ENCODE assay signal across 11 cellular contexts in genomic region chr2:164711246-164712138, GRCh38.
DNase-seq lines count a peak whose midpoint lies in the region; ATAC-seq and TF ChIP-seq lines count a peak whose summit lies in the region.
"Had no signal": no experiment of that assay in that cellular context is flagged by ENCODE, and none has a peak within 500 bp of the region (broad histone marks: within the 10 kb centered on the region; RNA-seq: fewer than 3 reads in every experiment).

No MANE protein-coding gene starts in this region.

- H3K27ac Mint-ChIP-seq in nephron progenitor cell = no peak overlapping the region
- H3K27ac Mint-ChIP-seq: CD8-positive, alpha-beta memory T cell; WTC11 had no signal

- H3K9me3 Mint-ChIP-seq in nephron progenitor cell = no peaks in the 10 kb centered on the region
- H3K9me3 Mint-ChIP-seq: WTC11 had no signal

- H3K27me3 Mint-ChIP-seq in nephron progenitor cell (ENCODE audit: low read depth, poor library complexity) = no peaks in the 10 kb centered on the region

- no peak overlapping the region for H3K4me3 Mint-ChIP-seq in nephron progenitor cell
- H3K4me3 Mint-ChIP-seq: CD8-positive, alpha-beta memory T cell; WTC11 had no signal

- ATAC-seq in GM21423 (IDR thresholded peaks at IDR 0.05; ENCODE audit: unreplicated experiment) (peak; percentile 76), left lobe of liver (peak; percentile 85)
- ATAC-seq: left cardiac atrium, WTC11 had no signal

- H3K4me1 Mint-ChIP-seq in nephron progenitor cell = no peaks in the 10 kb centered on the region
- H3K4me1 Mint-ChIP-seq: CD8-positive, alpha-beta memory T cell; WTC11 had no signal

- H3K36me3 Mint-ChIP-seq in nephron progenitor cell (ENCODE audit: low read depth) = no peaks in the 10 kb centered on the region
- H3K36me3 Mint-ChIP-seq: CD8-positive, alpha-beta memory T cell; WTC11 had no signal

- TF ChIP-seq CTCF in nephron progenitor cell (IDR thresholded peaks at IDR 0.05) = no peak

- DNase-seq in HuH-7.5 (ENCODE audit: low spot score) (peak; percentile 9), left lobe of liver (ENCODE audit: low spot score) (no peak), globus pallidus (ENCODE audit: low spot score) (no peak), pons (ENCODE audit: low spot score) (no peak), nephron progenitor cell (no peak)
- DNase-seq in stimulated activated CD4-positive, alpha-beta T cell treated with anti-CD3 and anti-CD28 coated beads, Interleukin-1b, Interleukin-23, amount 100 ng/mL, for 48 hours = no peak
- DNase-seq: activated naive CD4-positive, alpha-beta T cell treated with anti-CD3 and anti-CD28 coated beads, Interleukin-2, amount 50 U/mL, for 16 hours; CD8-positive, alpha-beta memory T cell; left cardiac atrium had no signal
